In the genomic region with DNA sequence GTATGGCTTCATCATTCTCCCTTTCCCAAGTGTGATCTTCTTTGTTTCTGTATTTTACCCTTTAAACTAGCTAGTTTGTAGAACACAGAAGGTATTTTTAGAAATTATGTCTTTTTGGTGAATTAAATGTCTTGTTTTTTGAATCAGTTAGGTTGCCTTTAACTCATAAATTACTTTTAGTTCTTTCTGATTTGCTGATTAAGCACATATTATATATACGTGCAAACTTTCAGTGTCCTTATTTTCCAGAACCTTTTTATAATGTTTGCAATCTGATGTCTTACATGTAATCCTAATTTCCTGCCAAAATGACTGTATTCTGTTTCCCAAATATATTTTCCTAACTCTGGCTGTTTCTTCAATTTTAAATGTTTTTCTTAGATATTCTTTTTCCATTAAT, we compare ENCODE assay signal across 1 cellular context.
TF ChIP-seq lines count a peak whose summit lies in the region.

No MANE protein-coding gene starts in this region.

TF ChIP-seq in WTC11, 78 proteins besides CTCF, POLR2A, EP300 and RAD21:
- TF ChIP-seq ERG (CRISPR knock-in tag; IDR thresholded peaks at IDR 0.05) = no peak
